Comparison of ENCODE assay signal across 11 cellular contexts in genomic region chr6:10531513-10531912, GRCh38. TPM values are rescaled to one million over a fixed set of nuclear protein-coding genes. Genes with fewer than 3 reads are reported as not detected.
DNase-seq lines count a peak whose midpoint lies in the region; ATAC-seq, FAIRE-seq and TF ChIP-seq lines count a peak whose summit lies in the region.
"Had no signal": no experiment of that assay in that cellular context is flagged by ENCODE, and none has a peak within 500 bp of the region (broad histone marks: within the 10 kb centered on the region; RNA-seq: fewer than 3 reads in every experiment).

No MANE protein-coding gene starts in this region.

- no peaks in the 10 kb centered on the region for H3K9me3 ChIP-seq in left ventricle myocardium inferior (replicated peaks)

- H3K27ac ChIP-seq in left ventricle myocardium inferior (replicated peaks) = peak overlapping the region; percentile 70

- TF ChIP-seq CTCF in left ventricle myocardium inferior (IDR thresholded peaks at IDR 0.05; ENCODE audit: borderline replicate concordance) = no peak

- H3K4me3 ChIP-seq in left ventricle myocardium inferior = peak overlapping the region; percentile 55
- H3K4me3 ChIP-seq: skin epidermis had no signal

- H3K4me1 ChIP-seq in left ventricle myocardium inferior = peaks cover 72% of the 10 kb centered on the region

- FAIRE-seq in GM18507 (lab: Jason Lieb, UNC) = peak; percentile 72
- FAIRE-seq: endometrium had no signal

- ATAC-seq in GM18870 (IDR thresholded peaks at IDR 0.05; ENCODE audit: unreplicated experiment) = no peak

- intact Hi-C loops in left ventricle myocardium inferior (cut with micrococcal nuclease) = no loop called here

- DNase-seq in AML-193 (lab: John Stamatoyannopoulos, UW) (peak; percentile 48 to 54), GM18507 (ENCODE audit: extremely low spot score, insufficient read length, low read depth) (no peak), OCI-M1 (lab: John Stamatoyannopoulos, UW) (peak; percentile 69), left ventricle myocardium inferior (no peak), NCI-H510A treated with DMSO at 0.1 percent for 48 hours (lab: John Stamatoyannopoulos, UW) (no peak), cerebellum (ENCODE audit: low spot score) (no peak), amygdala (lab: John Stamatoyannopoulos, UW) (no peak)
- DNase-seq: kidney glomerular epithelial cell had no signal

- H3K27me3 ChIP-seq in left ventricle myocardium inferior (ENCODE audit: low read depth) = no peaks in the 10 kb centered on the region

- no peaks in the 10 kb centered on the region for H3K36me3 ChIP-seq in left ventricle myocardium inferior

RNA-seq across cellular contexts. Expression of gene GCNT2, which starts 10.4 kb away (rescaled TPM):
- total RNA-seq in left ventricle myocardium inferior (49.0 TPM), cerebellum (58.3 TPM)

Comparison
In these comparisons a context has a peak if more than half of its experiments do, and no peak if none do; other contexts are left out.
1. DNase-seq: peak in AML-193 (2 of 2) and OCI-M1 (single experiment); none in GM18507 (single experiment), left ventricle myocardium inferior (single experiment), NCI-H510A treated with DMSO at 0.1 percent for 48 hours (single experiment), cerebellum (single experiment) and amygdala (0 of 56).